ENCODE assay signal across 24 cellular contexts in genomic region chr9:82970359-82970758, GRCh38.
"Had no signal": no experiment of that assay in that cellular context is flagged by ENCODE, and none has a peak within 500 bp of the region (broad histone marks: within the 10 kb centered on the region; RNA-seq: fewer than 3 reads in every experiment).

No MANE protein-coding gene starts in this region.

- H3K27ac ChIP-seq: brain microvascular endothelial cell, cardiac muscle cell, colonic mucosa, esophagus squamous epithelium, gastroesophageal sphincter had no signal

- H3K4me1 ChIP-seq: colonic mucosa, esophagus squamous epithelium, gastroesophageal sphincter had no signal

- H3K9me3 ChIP-seq: colonic mucosa, esophagus squamous epithelium had no signal

- H3K36me3 ChIP-seq: brain microvascular endothelial cell, cardiac muscle cell, colonic mucosa, esophagus squamous epithelium, gastroesophageal sphincter had no signal

- DNase-seq: activated CD4-positive, alpha-beta memory T cell treated with anti-CD3 and anti-CD28 coated beads, Interleukin-2, amount 10 ng/mL, durations not matched to agents 7 days and 5 days; activated CD4-positive, alpha-beta T cell treated with anti-CD3 and anti-CD28 coated beads for 1 hour; activated CD4-positive, alpha-beta T cell treated with anti-CD3 and anti-CD28 coated beads for 4 hours; activated CD4-positive, alpha-beta T cell treated with anti-CD3 and anti-CD28 coated beads, Interleukin-2, amount 10 ng/mL, durations not matched to agents 7 days and 5 days; activated CD4-positive, alpha-beta T cell treated with anti-CD3 and anti-CD28 coated beads, Interleukin-2, amount 50 U/mL, for 4 hours; activated CD8-positive, alpha-beta memory T cell treated with anti-CD3 and anti-CD28 coated beads, Interleukin-2, amount 50 U/mL, for 48 hours; activated gamma-delta T cell; activated naive CD4-positive, alpha-beta T cell; activated naive CD4-positive, alpha-beta T cell treated with anti-CD3 and anti-CD28 coated beads, Interleukin-2, amount 50 U/mL, for 16 hours; activated T-cell treated with anti-CD3 and anti-CD28 coated beads for 4 hours; activated T-cell treated with anti-CD3 and anti-CD28 coated beads, Interleukin-2, amount 50 U/mL, for 24 hours; activated T-cell treated with anti-CD3 and anti-CD28 coated beads, Interleukin-2, amount 50 U/mL, for 72 hours; amniotic stem cell; anterior cingulate cortex; brain microvascular endothelial cell; central memory CD4-positive, alpha-beta T cell; cerebellar nuclear complex; colonic mucosa; effector CD8-positive, alpha-beta T cell; esophagus squamous epithelium; foreskin melanocyte; T-helper 2 cell had no signal

- H3K27me3 ChIP-seq: brain microvascular endothelial cell, colonic mucosa, esophagus squamous epithelium, gastroesophageal sphincter had no signal

- H3K4me3 ChIP-seq: cardiac muscle cell, colonic mucosa, esophagus squamous epithelium, gastroesophageal sphincter had no signal
